In the genomic region with DNA sequence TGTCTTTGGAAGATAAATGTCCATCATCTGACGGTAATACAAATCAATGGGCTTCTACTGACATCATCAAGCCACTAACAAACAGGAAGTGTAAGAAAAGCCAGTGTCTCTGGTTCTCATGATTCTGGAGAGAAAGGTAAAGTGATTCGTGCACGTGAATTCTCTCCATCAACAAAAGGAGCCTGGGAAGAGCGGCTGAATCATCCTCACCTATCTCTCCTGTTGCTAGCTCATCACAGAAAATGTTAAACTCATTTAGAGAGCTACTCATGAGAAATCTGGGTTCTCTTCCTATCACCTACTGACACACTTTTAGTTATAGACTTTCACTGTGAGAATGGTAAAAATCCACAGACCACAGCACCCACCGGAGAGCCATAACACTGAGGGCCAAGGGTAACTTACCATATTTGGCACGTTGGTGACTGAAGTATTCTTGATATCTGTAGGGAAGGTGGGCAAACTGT, we compare ENCODE assay signal across 19 cellular contexts.
DNase-seq lines count a peak whose midpoint lies in the region; ATAC-seq and TF ChIP-seq lines count a peak whose summit lies in the region.
"Had no signal": no experiment of that assay in that cellular context is flagged by ENCODE, and none has a peak within 500 bp of the region (broad histone marks: within the 10 kb centered on the region; RNA-seq: fewer than 3 reads in every experiment).

No MANE protein-coding gene starts in this region.

- no peak overlapping the region for H3K4me3 ChIP-seq in hepatocyte
- H3K4me3 ChIP-seq: esophagus squamous epithelium, SK-N-MC, spleen had no signal

- no peaks in the 10 kb centered on the region for H3K9me2 ChIP-seq in hepatocyte (replicated peaks; ENCODE audit: insufficient read depth)

- WGBS in hepatocyte (ENCODE audit: low lambda C conversion rate, missing lambda C conversion rate), result 95% methylated on average over 6 of the region's 6 CpGs

- H3K4me3 Mint-ChIP-seq in activated CD4-positive, alpha-beta memory T cell treated with anti-CD3 and anti-CD28 coated beads for 36 hours, result no peak overlapping the region
- no peak overlapping the region for H3K4me3 Mint-ChIP-seq in activated CD4-positive, alpha-beta memory T cell treated with anti-CD3 and anti-CD28 coated beads, Interleukin-2, amount 10 ng/mL, durations not matched to agents 7 days and 5 days
- peak overlapping the region; percentile 43 for H3K4me3 Mint-ChIP-seq in natural killer cell
- no peak overlapping the region for H3K4me3 Mint-ChIP-seq in mesothelial cell of epicardium
- H3K4me3 Mint-ChIP-seq: dendritic cell treated with granulocyte-macrophage colony-stimulating factor and Interleukin-4, amounts not matched to agents 40 ng/mL and 50 ng/mL, for 4 days had no signal

- H3K4me1 ChIP-seq in hepatocyte (ENCODE audit: insufficient read depth), result no peaks in the 10 kb centered on the region

- H3K79me2 ChIP-seq in hepatocyte, result peaks cover 100% of the 10 kb centered on the region

- POLR2A ChIA-PET in activated CD4-positive, alpha-beta memory T cell treated with anti-CD3 and anti-CD28 coated beads for 36 hours (lab: Charles Lee), result no interaction called here
- POLR2A ChIA-PET in activated CD4-positive, alpha-beta memory T cell treated with anti-CD3 and anti-CD28 coated beads, Interleukin-2, amount 10 ng/mL, durations not matched to agents 7 days and 5 days (lab: Charles Lee), result interaction anchor here (0.9 to 1.3 kb wide), 2 partner anchors 13 to 20 kb away, joined by 3 to 6 read pairs; no protein-coding TSS in a partner anchor

- peaks cover 20% of the 10 kb centered on the region for H3K36me3 Mint-ChIP-seq in activated CD4-positive, alpha-beta memory T cell treated with anti-CD3 and anti-CD28 coated beads for 36 hours
- peaks cover 53% of the 10 kb centered on the region for H3K36me3 Mint-ChIP-seq in activated CD4-positive, alpha-beta memory T cell treated with anti-CD3 and anti-CD28 coated beads, Interleukin-2, amount 10 ng/mL, durations not matched to agents 7 days and 5 days (ENCODE audit: low read depth)
- peaks cover 10% of the 10 kb centered on the region for H3K36me3 Mint-ChIP-seq in natural killer cell
- H3K36me3 Mint-ChIP-seq in mesothelial cell of epicardium, result peaks cover 28% of the 10 kb centered on the region

- peaks cover 4% of the 10 kb centered on the region for H3K36me3 ChIP-seq in hepatocyte (replicated peaks; ENCODE audit: insufficient read depth, low read depth)

- no peak overlapping the region for H3K27ac Mint-ChIP-seq in activated CD4-positive, alpha-beta memory T cell treated with anti-CD3 and anti-CD28 coated beads for 36 hours
- H3K27ac Mint-ChIP-seq in activated CD4-positive, alpha-beta memory T cell treated with anti-CD3 and anti-CD28 coated beads, Interleukin-2, amount 10 ng/mL, durations not matched to agents 7 days and 5 days, result no peak overlapping the region
- H3K27ac Mint-ChIP-seq in natural killer cell (peak overlapping the region in 1 of 2 donors; percentile 28), mesothelial cell of epicardium (no peak overlapping the region)
- H3K27ac Mint-ChIP-seq: dendritic cell treated with granulocyte-macrophage colony-stimulating factor and Interleukin-4, amounts not matched to agents 40 ng/mL and 50 ng/mL, for 4 days had no signal

- peak; percentile 68 for DNase-seq in activated CD4-positive, alpha-beta memory T cell treated with anti-CD3 and anti-CD28 coated beads for 36 hours
- DNase-seq in activated CD4-positive, alpha-beta memory T cell treated with anti-CD3 and anti-CD28 coated beads, Interleukin-2, amount 10 ng/mL, durations not matched to agents 7 days and 5 days, result no peak
- peak; percentile 55 for DNase-seq in activated T-cell treated with anti-CD3 and anti-CD28 coated beads, Interleukin-2, amount 50 U/mL, for 48 hours
- DNase-seq in natural killer cell (no peak), mesothelial cell of epicardium (ENCODE audit: low spot score in 2 of 2, unreplicated experiment in 2 of 2) (no peak), hepatocyte (ENCODE audit: low spot score) (no peak)
- DNase-seq: DMS53, esophagus squamous epithelium, glutamatergic neuron, mesenchymal stem cell, NCI-H1417 treated with DMSO at 0.1 percent for 48 hours, NCI-H2171 treated with DMSO at 0.1 percent for 48 hours, spleen had no signal

- H3K27ac ChIP-seq in hepatocyte, result no peak overlapping the region
- H3K27ac ChIP-seq: C4-2B, esophagus squamous epithelium, SK-N-MC, spleen had no signal

- H2AFZ ChIP-seq in hepatocyte, result no peak overlapping the region

- CTCF ChIA-PET in activated CD4-positive, alpha-beta memory T cell treated with anti-CD3 and anti-CD28 coated beads for 36 hours (lab: Charles Lee), result no interaction called here
- CTCF ChIA-PET in activated CD4-positive, alpha-beta memory T cell treated with anti-CD3 and anti-CD28 coated beads, Interleukin-2, amount 10 ng/mL, durations not matched to agents 7 days and 5 days (lab: Charles Lee), result no interaction called here

- H4K20me1 ChIP-seq in hepatocyte (ENCODE audit: insufficient read depth, poor library complexity, severe bottlenecking), result peaks cover 99% of the 10 kb centered on the region

- peaks cover 78% of the 10 kb centered on the region for H3K4me1 Mint-ChIP-seq in activated CD4-positive, alpha-beta memory T cell treated with anti-CD3 and anti-CD28 coated beads for 36 hours (ENCODE audit: low read depth)
- H3K4me1 Mint-ChIP-seq in activated CD4-positive, alpha-beta memory T cell treated with anti-CD3 and anti-CD28 coated beads, Interleukin-2, amount 10 ng/mL, durations not matched to agents 7 days and 5 days, result peaks cover 50% of the 10 kb centered on the region
- H3K4me1 Mint-ChIP-seq in natural killer cell, result peaks cover 91 to 95% of the 10 kb centered on the region in 2 donors
- H3K4me1 Mint-ChIP-seq in mesothelial cell of epicardium, result no peaks in the 10 kb centered on the region

- ATAC-seq in GM18907 (IDR thresholded peaks at IDR 0.05; ENCODE audit: unreplicated experiment) (peak; percentile 41), natural killer cell (peak in 2 of 3 donors; percentile 75 to 83), GM18873 (IDR thresholded peaks at IDR 0.05; ENCODE audit: low FRiP score, unreplicated experiment) (no peak)
- ATAC-seq: Panc1 had no signal

- H3K4me2 ChIP-seq in hepatocyte, result no peak overlapping the region

- H3K27me3 ChIP-seq in hepatocyte, result no peaks in the 10 kb centered on the region
- H3K27me3 ChIP-seq: esophagus squamous epithelium, spleen had no signal

- no peaks in the 10 kb centered on the region for H3K9me3 Mint-ChIP-seq in activated CD4-positive, alpha-beta memory T cell treated with anti-CD3 and anti-CD28 coated beads for 36 hours
- H3K9me3 Mint-ChIP-seq in activated CD4-positive, alpha-beta memory T cell treated with anti-CD3 and anti-CD28 coated beads, Interleukin-2, amount 10 ng/mL, durations not matched to agents 7 days and 5 days, result no peaks in the 10 kb centered on the region
- H3K9me3 Mint-ChIP-seq in natural killer cell, result no peaks in the 10 kb centered on the region
- H3K9me3 Mint-ChIP-seq in mesothelial cell of epicardium, result no peaks in the 10 kb centered on the region
- H3K9me3 Mint-ChIP-seq: dendritic cell treated with granulocyte-macrophage colony-stimulating factor and Interleukin-4, amounts not matched to agents 40 ng/mL and 50 ng/mL, for 4 days had no signal

- no peaks in the 10 kb centered on the region for H3K9me3 ChIP-seq in hepatocyte (ENCODE audit: low read depth)
- H3K9me3 ChIP-seq: esophagus squamous epithelium, spleen had no signal

- intact Hi-C loops in activated CD4-positive, alpha-beta memory T cell treated with anti-CD3 and anti-CD28 coated beads for 36 hours (cut with micrococcal nuclease), result loop anchor here (2.0 to 5.0 kb wide), 2 partner anchors 15 to 47 kb away; no protein-coding TSS in a partner anchor
- intact Hi-C loops in natural killer cell (cut with micrococcal nuclease), result loop anchor here (1.0 kb wide), 1 partner anchor 10 kb away; no protein-coding TSS in a partner anchor

- TF ChIP-seq CTCF in natural killer cell (IDR thresholded peaks at IDR 0.05) (no peak), mesothelial cell of epicardium (IDR thresholded peaks at IDR 0.05; ENCODE audit: unreplicated experiment) (no peak), hepatocyte (IDR thresholded peaks at IDR 0.05; ENCODE audit: poor library complexity) (no peak)

- no peaks in the 10 kb centered on the region for H3K27me3 Mint-ChIP-seq in activated CD4-positive, alpha-beta memory T cell treated with anti-CD3 and anti-CD28 coated beads for 36 hours
- H3K27me3 Mint-ChIP-seq in activated CD4-positive, alpha-beta memory T cell treated with anti-CD3 and anti-CD28 coated beads, Interleukin-2, amount 10 ng/mL, durations not matched to agents 7 days and 5 days, result no peaks in the 10 kb centered on the region
- H3K27me3 Mint-ChIP-seq in natural killer cell (ENCODE audit: low read depth in 2 of 2) (no peaks in the 10 kb centered on the region), mesothelial cell of epicardium (ENCODE audit: low read depth) (no peaks in the 10 kb centered on the region)
- H3K27me3 Mint-ChIP-seq: dendritic cell treated with granulocyte-macrophage colony-stimulating factor and Interleukin-4, amounts not matched to agents 40 ng/mL and 50 ng/mL, for 4 days had no signal

Comparison
In these comparisons a context has a peak if more than half of its experiments do, and no peak if none do; other contexts are left out.
1. DNase-seq: peak in activated CD4-positive, alpha-beta memory T cell treated with anti-CD3 and anti-CD28 coated beads for 36 hours (single experiment) and activated T-cell treated with anti-CD3 and anti-CD28 coated beads, Interleukin-2, amount 50 U/mL, for 48 hours (2 of 2); none in activated CD4-positive, alpha-beta memory T cell treated with anti-CD3 and anti-CD28 coated beads, Interleukin-2, amount 10 ng/mL, durations not matched to agents 7 days and 5 days (single experiment), natural killer cell (single experiment), mesothelial cell of epicardium (0 of 2) and hepatocyte (single experiment).